Comparison of ENCODE assay signal across 8 cellular contexts in the genomic region with DNA sequence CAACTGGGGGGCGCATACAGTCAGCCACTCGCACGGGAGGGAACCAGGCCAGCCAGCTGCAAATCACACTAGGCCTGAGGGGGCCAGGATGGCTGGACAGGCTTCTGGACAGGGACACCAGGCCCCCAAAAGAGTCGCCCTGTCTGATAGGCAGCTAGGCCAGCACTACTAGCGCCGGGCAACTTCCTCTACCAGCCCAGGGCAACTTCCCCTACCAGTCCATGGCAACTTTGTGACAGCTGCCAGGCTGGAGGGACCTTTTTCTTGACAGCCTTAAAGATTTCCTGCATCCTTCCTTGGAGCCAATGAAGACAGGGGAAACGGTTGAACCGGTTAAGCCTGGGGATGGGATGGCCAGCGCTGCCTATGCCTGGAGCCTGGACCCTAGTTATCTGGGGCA. TPM values are rescaled to one million over a fixed set of nuclear protein-coding genes. Genes with fewer than 3 reads are reported as not detected.
DNase-seq lines count a peak whose midpoint lies in the region; ATAC-seq and TF ChIP-seq lines count a peak whose summit lies in the region.

No MANE protein-coding gene starts in this region.

- ATAC-seq in activated naive CD4-positive, alpha-beta T cell treated with anti-CD3 and anti-CD28 coated beads, Interleukin-2, amount 50 U/mL, for 72 hours: peak in 1 of 2 donors; percentile 1
- peak in 1 of 2 donors; percentile 21 for ATAC-seq in lower lobe of right lung
- ATAC-seq in HG02642 (IDR thresholded peaks at IDR 0.05; ENCODE audit: poor library complexity, unreplicated experiment): no peak

- H3K9me3 ChIP-seq in lower lobe of right lung (no peaks in the 10 kb centered on the region), tibial nerve (no peaks in the 10 kb centered on the region), MG63 (no peaks in the 10 kb centered on the region)

- H3K4me1 Mint-ChIP-seq in activated T-cell treated with anti-CD3 and anti-CD28 coated beads, Interleukin-2, amount 50 U/mL, for 24 hours (ENCODE audit: low read depth): peaks cover 88% of the 10 kb centered on the region

- peak overlapping the region; percentile 52 for H3K4me3 ChIP-seq in lower lobe of right lung
- H3K4me3 ChIP-seq in tibial nerve: no peak overlapping the region
- no peak overlapping the region for H3K4me3 ChIP-seq in MG63

- H3K36me3 Mint-ChIP-seq in activated T-cell treated with anti-CD3 and anti-CD28 coated beads, Interleukin-2, amount 50 U/mL, for 24 hours (ENCODE audit: low read depth): peaks cover 45% of the 10 kb centered on the region
- H3K36me3 Mint-ChIP-seq in activated naive CD4-positive, alpha-beta T cell treated with anti-CD3 and anti-CD28 coated beads, Interleukin-2, amount 50 U/mL, for 72 hours: peaks cover 26 to 49% of the 10 kb centered on the region in 2 donors

- TF ChIP-seq POLR2A in tibial nerve (IDR thresholded peaks at IDR 0.05): no peak

- WGBS in tibial nerve, 2 donors: 66 to 88% methylated on average over 7 to 9 of the region's 9 CpGs

- TF ChIP-seq CTCF in lower lobe of right lung (IDR thresholded peaks at IDR 0.05): no peak
- no peak for TF ChIP-seq CTCF in tibial nerve (IDR thresholded peaks at IDR 0.05)
- TF ChIP-seq CTCF in GM20000 (IDR thresholded peaks at IDR 0.05; ENCODE audit: extremely low read depth, missing control alignments): no peak

- TF ChIP-seq EP300 in tibial nerve (IDR thresholded peaks at IDR 0.05): no peak

- H3K27me3 ChIP-seq in lower lobe of right lung (ENCODE audit: low read depth): no peaks in the 10 kb centered on the region
- no peaks in the 10 kb centered on the region for H3K27me3 ChIP-seq in tibial nerve
- H3K27me3 ChIP-seq in MG63: no peaks in the 10 kb centered on the region

- H3K4me3 Mint-ChIP-seq in activated T-cell treated with anti-CD3 and anti-CD28 coated beads, Interleukin-2, amount 50 U/mL, for 24 hours: peak overlapping the region; percentile 91

- H3K27ac ChIP-seq in lower lobe of right lung (peak overlapping the region; percentile 91), tibial nerve (peak overlapping the region in 3 of 4 donors; percentile 76 to 90 (median 88))

- peaks cover 90% of the 10 kb centered on the region for H3K4me1 ChIP-seq in lower lobe of right lung
- peaks cover 0 to 67% (median 55%) of the 10 kb centered on the region in 4 donors for H3K4me1 ChIP-seq in tibial nerve

- no peaks in the 10 kb centered on the region for H3K36me3 ChIP-seq in lower lobe of right lung
- no peaks in the 10 kb centered on the region for H3K36me3 ChIP-seq in tibial nerve
- no peaks in the 10 kb centered on the region for H3K36me3 ChIP-seq in MG63

- no peaks in the 10 kb centered on the region for H3K27me3 Mint-ChIP-seq in activated T-cell treated with anti-CD3 and anti-CD28 coated beads, Interleukin-2, amount 50 U/mL, for 24 hours

- peak; percentile 49 for DNase-seq in activated T-cell treated with anti-CD3 and anti-CD28 coated beads, Interleukin-2, amount 50 U/mL, for 24 hours
- no peak for DNase-seq in activated T-cell treated with anti-CD3 and anti-CD28 coated beads, Interleukin-2, amount 50 U/mL, for 48 hours
- DNase-seq in activated naive CD4-positive, alpha-beta T cell treated with anti-CD3 and anti-CD28 coated beads, Interleukin-2, amount 50 U/mL, for 72 hours (ENCODE audit: low spot score in 2 of 2): no peak
- DNase-seq in lower lobe of right lung (peak; percentile 76), tibial nerve (ENCODE audit: low spot score in 2 of 2) (no peak), MG63 (no peak), GM20000 (ENCODE audit: low spot score) (no peak)

- H3K9me3 Mint-ChIP-seq in activated T-cell treated with anti-CD3 and anti-CD28 coated beads, Interleukin-2, amount 50 U/mL, for 24 hours: no peaks in the 10 kb centered on the region
- no peaks in the 10 kb centered on the region for H3K9me3 Mint-ChIP-seq in activated naive CD4-positive, alpha-beta T cell treated with anti-CD3 and anti-CD28 coated beads, Interleukin-2, amount 50 U/mL, for 72 hours

- H3K27ac Mint-ChIP-seq in activated T-cell treated with anti-CD3 and anti-CD28 coated beads, Interleukin-2, amount 50 U/mL, for 24 hours: peak overlapping the region; percentile 98
- H3K27ac Mint-ChIP-seq in activated naive CD4-positive, alpha-beta T cell treated with anti-CD3 and anti-CD28 coated beads, Interleukin-2, amount 50 U/mL, for 72 hours: peak overlapping the region; percentile 96 to 98

- intact Hi-C loops in lower lobe of right lung (cut with DNase I): no loop called here

RNA-seq across cellular contexts. Expression of a gene that starts 5.1 kb away (rescaled TPM):
- 10 to 100 TPM; 27.3 to 41.7 TPM for total RNA-seq in activated naive CD4-positive, alpha-beta T cell treated with anti-CD3 and anti-CD28 coated beads, Interleukin-2, amount 50 U/mL, for 72 hours
- total RNA-seq in lower lobe of right lung (9.8 TPM), tibial nerve (10 to 100 TPM in 2 of 4 donors, 1 to 10 TPM in 2; 3.6 to 19.2 (median 9.2) TPM)
- total RNA-seq in MG63 (2014; rRNA removed; shearing (Covaris generic); ENCODE audit: low replicate concordance): 3.9 and 4.3 TPM in 2 replicates

RNA-seq across cellular contexts. Expression of a gene that starts 49.1 kb away (rescaled TPM):
- total RNA-seq in activated naive CD4-positive, alpha-beta T cell treated with anti-CD3 and anti-CD28 coated beads, Interleukin-2, amount 50 U/mL, for 72 hours: 1 to 10 TPM; 7.4 to 9.8 TPM
- total RNA-seq in lower lobe of right lung (11.7 TPM), tibial nerve (10 to 100 TPM; 31.2 to 42.0 (median 35.3) TPM)
- 5.3 and 23.6 TPM in 2 replicates for total RNA-seq in MG63 (2014; rRNA removed; shearing (Covaris generic); ENCODE audit: low replicate concordance)

Comparison
In these comparisons a context has a peak if more than half of its experiments do, and no peak if none do; other contexts are left out.
1. DNase-seq: peak in activated T-cell treated with anti-CD3 and anti-CD28 coated beads, Interleukin-2, amount 50 U/mL, for 24 hours (single experiment) and lower lobe of right lung (single experiment); none in activated T-cell treated with anti-CD3 and anti-CD28 coated beads, Interleukin-2, amount 50 U/mL, for 48 hours (0 of 2), activated naive CD4-positive, alpha-beta T cell treated with anti-CD3 and anti-CD28 coated beads, Interleukin-2, amount 50 U/mL, for 72 hours (0 of 2), tibial nerve (0 of 2), MG63 (single experiment) and GM20000 (single experiment).